In the genomic region with DNA sequence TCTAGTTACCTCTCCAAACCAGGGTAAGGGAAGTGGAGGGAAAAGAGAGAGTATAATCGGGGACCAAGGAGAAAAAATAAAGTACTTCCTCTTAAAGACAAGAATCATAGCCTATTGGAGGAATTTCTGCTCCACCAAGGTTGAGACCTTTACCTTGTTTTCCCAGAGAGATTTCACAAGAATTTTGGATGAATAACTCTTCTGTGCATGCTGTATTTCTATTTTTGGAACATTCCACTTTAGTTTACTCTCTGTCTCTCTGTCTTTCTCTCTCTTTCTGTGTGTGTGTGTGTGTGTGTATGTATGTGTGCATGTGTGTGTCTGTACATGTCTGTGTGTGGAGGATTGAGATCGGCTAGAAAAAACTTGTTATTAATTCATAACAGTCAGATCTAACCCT, we compare ENCODE assay signal across 1 cellular context.
TF ChIP-seq lines count a peak whose summit lies in the region.

No MANE protein-coding gene starts in this region.

TF ChIP-seq in HepG2, 621 proteins besides CTCF, POLR2A, EP300 and RAD21:
- TF ChIP-seq, protein P1, sequence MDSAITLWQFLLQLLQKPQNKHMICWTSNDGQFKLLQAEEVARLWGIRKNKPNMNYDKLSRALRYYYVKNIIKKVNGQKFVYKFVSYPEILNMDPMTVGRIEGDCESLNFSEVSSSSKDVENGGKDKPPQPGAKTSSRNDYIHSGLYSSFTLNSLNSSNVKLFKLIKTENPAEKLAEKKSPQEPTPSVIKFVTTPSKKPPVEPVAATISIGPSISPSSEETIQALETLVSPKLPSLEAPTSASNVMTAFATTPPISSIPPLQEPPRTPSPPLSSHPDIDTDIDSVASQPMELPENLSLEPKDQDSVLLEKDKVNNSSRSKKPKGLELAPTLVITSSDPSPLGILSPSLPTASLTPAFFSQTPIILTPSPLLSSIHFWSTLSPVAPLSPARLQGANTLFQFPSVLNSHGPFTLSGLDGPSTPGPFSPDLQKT (CRISPR knock-in tag; IDR thresholded peaks at IDR 0.05; ENCODE audit: borderline replicate concordance), result no peak
- TF ChIP-seq, protein P2, sequence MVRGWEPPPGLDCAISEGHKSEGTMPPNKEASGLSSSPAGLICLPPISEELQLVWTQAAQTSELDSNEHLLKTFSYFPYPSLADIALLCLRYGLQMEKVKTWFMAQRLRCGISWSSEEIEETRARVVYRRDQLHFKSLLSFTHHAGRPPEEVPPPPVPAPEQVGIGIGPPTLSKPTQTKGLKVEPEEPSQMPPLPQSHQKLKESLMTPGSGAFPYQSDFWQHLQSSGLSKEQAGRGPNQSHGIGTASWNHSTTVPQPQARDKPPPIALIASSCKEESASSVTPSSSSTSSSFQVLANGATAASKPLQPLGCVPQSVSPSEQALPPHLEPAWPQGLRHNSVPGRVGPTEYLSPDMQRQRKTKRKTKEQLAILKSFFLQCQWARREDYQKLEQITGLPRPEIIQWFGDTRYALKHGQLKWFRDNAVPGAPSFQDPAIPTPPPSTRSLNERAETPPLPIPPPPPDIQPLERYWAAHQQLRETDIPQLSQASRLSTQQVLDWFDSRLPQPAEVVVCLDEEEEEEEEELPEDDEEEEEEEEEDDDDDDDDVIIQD (CRISPR knock-in tag; IDR thresholded peaks at IDR 0.05; ENCODE audit: low read depth), result no peak
- TF ChIP-seq, protein P3, sequence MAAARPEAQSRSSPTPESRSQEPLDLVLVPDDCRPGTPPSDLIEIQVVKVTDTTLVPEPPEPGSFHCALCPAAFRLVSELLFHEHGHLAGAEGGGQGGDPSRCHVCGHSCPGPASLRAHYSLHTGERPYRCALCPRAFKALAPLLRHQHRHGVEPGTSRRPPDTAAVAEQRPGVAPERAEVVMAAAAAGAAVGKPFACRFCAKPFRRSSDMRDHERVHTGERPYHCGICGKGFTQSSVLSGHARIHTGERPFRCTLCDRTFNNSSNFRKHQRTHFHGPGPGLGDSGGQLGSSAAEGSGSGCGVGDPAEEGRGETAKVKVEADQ (CRISPR knock-in tag; IDR thresholded peaks at IDR 0.05; ENCODE audit: borderline replicate concordance), result no peak
- TF ChIP-seq SIN3B (IDR thresholded peaks at IDR 0.05; ENCODE audit: low read length) (no peak), GABPB1 (CRISPR knock-in tag; IDR thresholded peaks at IDR 0.05) (no peak), ATM (IDR thresholded peaks at IDR 0.05; ENCODE audit: borderline replicate concordance) (no peak), MIXL1 (CRISPR knock-in tag; IDR thresholded peaks at IDR 0.05) (no peak)
- TF ChIP-seq, protein P4, sequence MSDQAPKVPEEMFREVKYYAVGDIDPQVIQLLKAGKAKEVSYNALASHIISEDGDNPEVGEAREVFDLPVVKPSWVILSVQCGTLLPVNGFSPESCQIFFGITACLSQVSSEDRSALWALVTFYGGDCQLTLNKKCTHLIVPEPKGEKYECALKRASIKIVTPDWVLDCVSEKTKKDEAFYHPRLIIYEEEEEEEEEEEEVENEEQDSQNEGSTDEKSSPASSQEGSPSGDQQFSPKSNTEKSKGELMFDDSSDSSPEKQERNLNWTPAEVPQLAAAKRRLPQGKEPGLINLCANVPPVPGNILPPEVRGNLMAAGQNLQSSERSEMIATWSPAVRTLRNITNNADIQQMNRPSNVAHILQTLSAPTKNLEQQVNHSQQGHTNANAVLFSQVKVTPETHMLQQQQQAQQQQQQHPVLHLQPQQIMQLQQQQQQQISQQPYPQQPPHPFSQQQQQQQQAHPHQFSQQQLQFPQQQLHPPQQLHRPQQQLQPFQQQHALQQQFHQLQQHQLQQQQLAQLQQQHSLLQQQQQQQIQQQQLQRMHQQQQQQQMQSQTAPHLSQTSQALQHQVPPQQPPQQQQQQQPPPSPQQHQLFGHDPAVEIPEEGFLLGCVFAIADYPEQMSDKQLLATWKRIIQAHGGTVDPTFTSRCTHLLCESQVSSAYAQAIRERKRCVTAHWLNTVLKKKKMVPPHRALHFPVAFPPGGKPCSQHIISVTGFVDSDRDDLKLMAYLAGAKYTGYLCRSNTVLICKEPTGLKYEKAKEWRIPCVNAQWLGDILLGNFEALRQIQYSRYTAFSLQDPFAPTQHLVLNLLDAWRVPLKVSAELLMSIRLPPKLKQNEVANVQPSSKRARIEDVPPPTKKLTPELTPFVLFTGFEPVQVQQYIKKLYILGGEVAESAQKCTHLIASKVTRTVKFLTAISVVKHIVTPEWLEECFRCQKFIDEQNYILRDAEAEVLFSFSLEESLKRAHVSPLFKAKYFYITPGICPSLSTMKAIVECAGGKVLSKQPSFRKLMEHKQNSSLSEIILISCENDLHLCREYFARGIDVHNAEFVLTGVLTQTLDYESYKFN (CRISPR knock-in tag; conservative IDR thresholded peaks at IDR 0.05), result no peak
